14 cellular contexts compared by ENCODE assay signal in the genomic region with DNA sequence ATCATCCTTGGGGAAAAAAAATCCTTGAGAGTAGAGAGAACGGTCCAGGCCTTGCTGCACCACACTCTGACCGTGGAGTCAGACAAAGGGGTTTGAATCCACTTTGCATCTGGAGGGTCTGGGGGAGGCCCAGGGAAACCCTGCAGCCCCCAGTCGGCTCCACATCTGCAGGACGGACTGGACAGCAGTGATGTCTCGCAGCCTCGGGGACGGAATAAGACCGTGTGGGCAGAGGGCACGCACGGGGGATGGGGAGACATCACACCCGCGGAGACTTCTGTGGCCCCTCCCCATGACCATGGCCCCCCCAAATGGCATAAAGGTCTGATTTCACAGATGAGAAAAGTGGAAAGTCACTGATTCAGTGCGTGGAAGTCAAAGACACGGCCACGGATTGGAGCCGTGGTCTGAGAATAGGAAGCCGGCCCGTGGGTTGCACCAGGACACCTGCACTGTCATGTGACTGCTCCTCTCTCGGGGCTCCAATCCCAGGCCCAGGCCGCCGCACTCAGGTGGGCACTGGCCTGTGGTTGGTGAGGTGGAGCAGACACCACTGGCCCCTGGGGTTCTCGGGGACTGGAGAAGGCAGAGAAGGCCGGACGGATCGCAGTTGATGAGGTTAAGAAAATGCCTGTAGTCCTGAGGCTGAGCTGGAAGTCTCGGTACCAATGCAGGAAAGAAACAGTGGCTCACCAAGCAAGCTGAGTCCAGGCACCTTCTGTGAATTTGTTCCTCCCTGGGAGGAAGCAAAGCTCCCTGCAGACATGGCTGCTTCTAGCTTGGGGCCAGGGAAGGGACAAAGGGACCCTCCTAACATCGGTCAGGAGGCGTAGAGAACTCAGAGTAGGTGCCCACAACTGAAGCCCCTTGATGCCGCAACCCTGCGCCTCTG.
"Had no signal": no experiment of that assay in that cellular context is flagged by ENCODE, and none has a peak within 500 bp of the region (broad histone marks: within the 10 kb centered on the region; RNA-seq: fewer than 3 reads in every experiment).

No MANE protein-coding gene starts in this region.

- H3K36me3 ChIP-seq: prostate gland, tibial artery had no signal

- H3K27me3 Mint-ChIP-seq: naive thymus-derived CD8-positive, alpha-beta T cell had no signal

- H3K27ac ChIP-seq: epithelial cell of prostate, tibial artery had no signal

- DNase-seq: activated CD8-positive, alpha-beta memory T cell treated with anti-CD3 and anti-CD28 coated beads for 24 hours; activated gamma-delta T cell treated with Interleukin-2 at 50 U/mL for 16 hours; kidney; naive thymus-derived CD8-positive, alpha-beta T cell; stimulated activated CD4-positive, alpha-beta T cell treated with anti-CD3 and anti-CD28 coated beads, Interleukin-4, amount 100 ng/mL, for 1 hour; stimulated activated naive CD4-positive, alpha-beta T cell; substantia nigra; T-helper 9 cell; tibial artery had no signal

- H3K9me3 Mint-ChIP-seq: activated naive CD4-positive, alpha-beta T cell treated with anti-CD3 and anti-CD28 coated beads, Interleukin-2, amount 50 U/mL, for 72 hours; naive thymus-derived CD8-positive, alpha-beta T cell had no signal

- H3K9me3 ChIP-seq: prostate gland, tibial artery had no signal

- ATAC-seq: activated naive CD4-positive, alpha-beta T cell treated with anti-CD3 and anti-CD28 coated beads, Interleukin-2, amount 50 U/mL, for 72 hours; naive thymus-derived CD8-positive, alpha-beta T cell had no signal

- H3K27ac Mint-ChIP-seq: activated naive CD4-positive, alpha-beta T cell treated with anti-CD3 and anti-CD28 coated beads, Interleukin-2, amount 50 U/mL, for 72 hours; mesothelial cell of epicardium; naive thymus-derived CD8-positive, alpha-beta T cell had no signal

- H3K4me3 Mint-ChIP-seq: mesothelial cell of epicardium; naive thymus-derived CD8-positive, alpha-beta T cell had no signal

- H3K4me3 ChIP-seq: lung, prostate gland, tibial artery had no signal
